ENCODE assay signal across 8 cellular contexts in the genomic region with DNA sequence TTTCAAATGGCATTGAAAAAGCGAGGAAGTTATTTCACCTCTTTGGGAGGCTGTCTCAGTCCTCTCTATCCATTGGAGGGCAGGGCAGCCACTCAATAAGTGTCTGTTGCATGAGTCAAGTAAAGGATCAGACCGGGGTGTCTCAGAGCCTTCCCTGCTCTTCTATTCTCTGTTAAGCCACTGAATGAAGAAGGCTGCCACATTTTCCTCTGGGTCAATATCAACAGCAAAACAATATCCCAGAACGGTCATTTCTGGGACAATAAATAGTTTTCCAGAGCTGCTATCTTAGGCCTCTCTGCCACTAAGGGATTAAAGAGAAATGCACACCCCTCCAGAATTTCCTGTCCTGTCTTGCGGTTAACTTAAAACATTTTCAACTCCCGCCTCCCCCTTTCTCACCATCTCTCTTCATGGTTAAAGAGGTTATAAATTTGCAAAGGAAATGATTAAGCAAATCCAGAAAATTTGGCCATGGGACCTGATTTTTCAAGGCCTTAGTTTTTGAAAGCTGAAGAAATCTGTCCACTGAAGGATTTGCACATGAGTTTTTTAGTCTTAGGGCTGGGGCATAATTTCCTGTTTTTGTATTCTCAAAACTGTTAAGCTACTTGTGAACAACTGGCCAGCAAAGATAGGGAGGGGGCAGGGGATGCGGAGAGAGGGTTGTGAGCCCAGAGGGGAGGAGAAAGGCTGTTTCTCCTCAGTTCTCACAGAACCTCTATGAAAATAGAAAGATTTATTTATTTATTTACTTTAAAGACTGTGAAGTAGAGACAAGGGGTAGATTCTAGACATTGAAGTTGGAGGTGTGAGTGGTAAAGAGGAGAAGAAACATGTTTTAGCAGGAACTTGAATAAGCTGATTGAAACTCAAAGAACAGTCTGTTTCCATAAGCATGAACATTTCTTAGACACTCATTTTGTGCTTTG.
DNase-seq lines count a peak whose midpoint lies in the region; ATAC-seq and TF ChIP-seq lines count a peak whose summit lies in the region.

No MANE protein-coding gene starts in this region.

- no peak for TF ChIP-seq CTCF in PC-3 (conservative IDR thresholded peaks at IDR 0.05; ENCODE audit: low read depth, low read length)

- peak overlapping the region; percentile 34 for H3K4me3 Mint-ChIP-seq in dendritic cell treated with granulocyte-macrophage colony-stimulating factor and Interleukin-4, amounts not matched to agents 40 ng/mL and 50 ng/mL, for 4 days
- H3K4me3 Mint-ChIP-seq in naive thymus-derived CD4-positive, alpha-beta T cell: peak overlapping the region; percentile 50 to 82 (median 70)

- H3K27ac ChIP-seq in PC-3 (ENCODE audit: low read length): no peak overlapping the region
- H3K27ac ChIP-seq in naive thymus-derived CD4-positive, alpha-beta T cell (ENCODE audit: low read depth, low read length): peak overlapping the region; percentile 22

- H3K27me3 ChIP-seq in H7 (ENCODE audit: control insufficient read depth, insufficient read depth, low read length): no peaks in the 10 kb centered on the region
- no peaks in the 10 kb centered on the region for H3K27me3 ChIP-seq in PC-3 (ENCODE audit: low read length)
- no peaks in the 10 kb centered on the region for H3K27me3 ChIP-seq in naive thymus-derived CD4-positive, alpha-beta T cell (ENCODE audit: control insufficient read depth in 2 of 2, insufficient read depth in 2 of 2, low read length in 2 of 2)

- H3K27me3 Mint-ChIP-seq in dendritic cell treated with granulocyte-macrophage colony-stimulating factor and Interleukin-4, amounts not matched to agents 40 ng/mL and 50 ng/mL, for 4 days: no peaks in the 10 kb centered on the region
- no peaks in the 10 kb centered on the region for H3K27me3 Mint-ChIP-seq in naive thymus-derived CD4-positive, alpha-beta T cell

- H3K36me3 Mint-ChIP-seq in dendritic cell treated with granulocyte-macrophage colony-stimulating factor and Interleukin-4, amounts not matched to agents 40 ng/mL and 50 ng/mL, for 4 days (ENCODE audit: low read depth): no peaks in the 10 kb centered on the region
- H3K36me3 Mint-ChIP-seq in naive thymus-derived CD4-positive, alpha-beta T cell: no peaks in the 10 kb centered on the region

- no peaks in the 10 kb centered on the region for H4K20me1 ChIP-seq in PC-3 (ENCODE audit: low read length)

- no peak overlapping the region for H3K4me2 ChIP-seq in PC-3 (ENCODE audit: low read length)

- H3K4me1 ChIP-seq in PC-3 (ENCODE audit: insufficient read depth, low read length): peaks cover 33% of the 10 kb centered on the region
- peaks cover 27 to 28% of the 10 kb centered on the region in 2 donors for H3K4me1 ChIP-seq in naive thymus-derived CD4-positive, alpha-beta T cell (ENCODE audit: control insufficient read depth in 2 of 2, insufficient read depth in 2 of 2, low read length in 2 of 2)

- DNase-seq in GF-D8 (lab: John Stamatoyannopoulos, UW): peak; percentile 73
- peak; percentile 51 for DNase-seq in H7
- DNase-seq in PC-3: peak; percentile 40
- peak in 4 of 9 donors; percentile 12 to 31 (median 22) for DNase-seq in naive thymus-derived CD4-positive, alpha-beta T cell
- no peak for DNase-seq in posterior vena cava (ENCODE audit: low spot score)
- no peak for DNase-seq in NCI-H1105 (lab: John Stamatoyannopoulos, UW)
- no peak for DNase-seq in NCI-H2196 (lab: John Stamatoyannopoulos, UW; ENCODE audit: unreplicated experiment)

- H3K27ac Mint-ChIP-seq in dendritic cell treated with granulocyte-macrophage colony-stimulating factor and Interleukin-4, amounts not matched to agents 40 ng/mL and 50 ng/mL, for 4 days: peak overlapping the region; percentile 88
- peak overlapping the region; percentile 5 to 90 (median 78) for H3K27ac Mint-ChIP-seq in naive thymus-derived CD4-positive, alpha-beta T cell

- no peaks in the 10 kb centered on the region for H3K36me3 ChIP-seq in H7 (replicated peaks; ENCODE audit: control insufficient read depth, insufficient read depth, low read length)
- H3K36me3 ChIP-seq in PC-3 (ENCODE audit: low read depth, low read length): no peaks in the 10 kb centered on the region
- no peaks in the 10 kb centered on the region for H3K36me3 ChIP-seq in naive thymus-derived CD4-positive, alpha-beta T cell (ENCODE audit: control insufficient read depth in 2 of 3, insufficient read depth in 3 of 3, low read length in 3 of 3)

- intact Hi-C loops in PC-3 (cut with micrococcal nuclease): no loop called here
- intact Hi-C loops in dendritic cell treated with granulocyte-macrophage colony-stimulating factor and Interleukin-4, amounts not matched to agents 40 ng/mL and 50 ng/mL, for 4 days (cut with micrococcal nuclease): loop anchor here (2.0 kb wide), 1 partner anchor 18 kb away; no protein-coding TSS in a partner anchor
- intact Hi-C loops in naive thymus-derived CD4-positive, alpha-beta T cell (cut with micrococcal nuclease): loop anchor here (1.0 to 5.0 kb wide), 2 partner anchors 11 to 62 kb away; no protein-coding TSS in a partner anchor
- intact Hi-C loops in posterior vena cava (cut with DNase I): no loop called here

- no TSS peak for BruUV-seq in PC-3 (replicated peaks; lab: Mats Ljungman, UMichigan)

- no peak overlapping the region for H3K9ac ChIP-seq in PC-3 (ENCODE audit: low read length)

- POLR2A ChIA-PET in PC-3 (lab: Charles Lee; ENCODE audit: unreplicated experiment): no interaction called here
- POLR2A ChIA-PET in naive thymus-derived CD4-positive, alpha-beta T cell (lab: Charles Lee): interaction anchor here (0.7 to 1.5 kb wide), 14 partner anchors 11 to 355 kb away, joined by 3 to 8 read pairs (median 3); no protein-coding TSS in a partner anchor

- H2AFZ ChIP-seq in PC-3 (ENCODE audit: low read length): 0 out of 2 replicates have a peak overlapping the region, but pooled peaks have one; percentile 17

- H3K4me1 Mint-ChIP-seq in dendritic cell treated with granulocyte-macrophage colony-stimulating factor and Interleukin-4, amounts not matched to agents 40 ng/mL and 50 ng/mL, for 4 days (ENCODE audit: low read depth): peaks cover 78% of the 10 kb centered on the region
- peaks cover 30 to 64% (median 49%) of the 10 kb centered on the region in 7 donors for H3K4me1 Mint-ChIP-seq in naive thymus-derived CD4-positive, alpha-beta T cell

- H3K79me2 ChIP-seq in PC-3 (ENCODE audit: low read length): no peaks in the 10 kb centered on the region

- H3K9me2 ChIP-seq in PC-3 (replicated peaks; ENCODE audit: low read length): no peaks in the 10 kb centered on the region

- CTCF ChIA-PET in PC-3 (lab: Charles Lee): interaction anchor here (0.7 kb wide), 1 partner anchor 28 kb away, joined by 3 read pairs; no protein-coding TSS in a partner anchor
- CTCF ChIA-PET in naive thymus-derived CD4-positive, alpha-beta T cell (lab: Charles Lee): interaction anchor here (0.7 to 1.7 kb wide), 11 partner anchors 8 to 364 kb away, joined by 3 to 9 read pairs (median 3); no protein-coding TSS in a partner anchor

- no peak for ATAC-seq in PC-3
- peak; percentile 70 for ATAC-seq in naive thymus-derived CD4-positive, alpha-beta T cell

- H3F3A ChIP-seq in PC-3 (ENCODE audit: low read length, unreplicated experiment): no peaks in the 10 kb centered on the region

- no peak overlapping the region for H3K4me3 ChIP-seq in H7 (ENCODE audit: insufficient read depth, low read depth, low read length)
- no peak overlapping the region for H3K4me3 ChIP-seq in PC-3 (ENCODE audit: low read length)
- peak overlapping the region; percentile 28 for H3K4me3 ChIP-seq in naive thymus-derived CD4-positive, alpha-beta T cell (ENCODE audit: low read length)

- H3K9me3 ChIP-seq in PC-3 (ENCODE audit: low read length): no peaks in the 10 kb centered on the region
- no peaks in the 10 kb centered on the region for H3K9me3 ChIP-seq in naive thymus-derived CD4-positive, alpha-beta T cell (ENCODE audit: control insufficient read depth in 2 of 3, low read length in 3 of 3)

- no peaks in the 10 kb centered on the region for H3K9me3 Mint-ChIP-seq in dendritic cell treated with granulocyte-macrophage colony-stimulating factor and Interleukin-4, amounts not matched to agents 40 ng/mL and 50 ng/mL, for 4 days
- no peaks in the 10 kb centered on the region for H3K9me3 Mint-ChIP-seq in naive thymus-derived CD4-positive, alpha-beta T cell

Comparison
In these comparisons a context has a peak if more than half of its experiments do, and no peak if none do; other contexts are left out.
1. DNase-seq: peak in GF-D8 (single experiment), H7 (single experiment) and PC-3 (single experiment); none in posterior vena cava (single experiment), NCI-H1105 (single experiment) and NCI-H2196 (single experiment).
2. intact Hi-C loops: an anchor here in dendritic cell treated with granulocyte-macrophage colony-stimulating factor and Interleukin-4, amounts not matched to agents 40 ng/mL and 50 ng/mL, for 4 days (2.0 kb wide) and naive thymus-derived CD4-positive, alpha-beta T cell (1.0 to 5.0 kb wide); none called in PC-3 and posterior vena cava.